In genomic region chr5:15904894-15905805, GRCh38 we compare ENCODE assay signal across 23 cellular contexts.
DNase-seq lines count a peak whose midpoint lies in the region; ATAC-seq and TF ChIP-seq lines count a peak whose summit lies in the region.
"Had no signal": no experiment of that assay in that cellular context is flagged by ENCODE, and none has a peak within 500 bp of the region (broad histone marks: within the 10 kb centered on the region; RNA-seq: fewer than 3 reads in every experiment).

No MANE protein-coding gene starts in this region.

- H3K4me1 ChIP-seq in right atrium auricular region (peaks cover 0 to 16% of the 10 kb centered on the region in 2 donors), left lung (no peaks in the 10 kb centered on the region), aorta (ENCODE audit: control insufficient read depth in 1 of 2, insufficient read depth in 2 of 2, low read length in 2 of 2) (peaks cover 0 to 3% of the 10 kb centered on the region in 2 donors), suprapubic skin (peaks cover 6% of the 10 kb centered on the region)
- no peaks in the 10 kb centered on the region for H3K4me1 ChIP-seq in CD8-positive, alpha-beta T cell (ENCODE audit: insufficient read depth, low read length)
- H3K4me1 ChIP-seq: breast epithelium, Caco-2 had no signal

- CTCF ChIA-PET in CD8-positive, alpha-beta T cell (lab: Charles Lee), result no interaction called here

- no peaks in the 10 kb centered on the region for H3K9me3 ChIP-seq in right atrium auricular region
- no peaks in the 10 kb centered on the region for H3K9me3 ChIP-seq in left lung
- H3K9me3 ChIP-seq in aorta (ENCODE audit: control insufficient read depth, low read length), result no peaks in the 10 kb centered on the region
- H3K9me3 ChIP-seq in suprapubic skin, result no peaks in the 10 kb centered on the region
- H3K9me3 ChIP-seq in CD8-positive, alpha-beta T cell (ENCODE audit: low read length), result no peaks in the 10 kb centered on the region
- H3K9me3 ChIP-seq: adrenal gland, breast epithelium, Caco-2, neutrophil, tibial nerve had no signal

- POLR2A ChIA-PET in CD8-positive, alpha-beta T cell (lab: Charles Lee), result no interaction called here

- no peaks in the 10 kb centered on the region for H3K9me3 Mint-ChIP-seq in CD8-positive, alpha-beta T cell

- DNase-seq in Right ventricle myocardium superior (no peak), right atrium auricular region (ENCODE audit: low spot score) (no peak), fibroblast of peridontal ligament (ENCODE audit: extremely low read depth) (peak; percentile 84), left lung (no peak), aorta (no peak), suprapubic skin (ENCODE audit: low spot score in 2 of 2) (no peak)
- no peak for DNase-seq in activated CD4-positive, alpha-beta T cell treated with anti-CD3 and anti-CD28 coated beads for 4 hours
- DNase-seq in CD8-positive, alpha-beta T cell, result no peak
- DNase-seq: activated gamma-delta T cell; Caco-2; GOT3; NCI-H1092 treated with DMSO at 0.1 percent for 48 hours; NCI-H524 treated with DMSO at 0.1 percent for 48 hours; stimulated activated CD4-positive, alpha-beta T cell treated with anti-CD3 and anti-CD28 coated beads, Interleukin-4, amount 100 ng/mL, for 4 hours; stimulated activated naive CD8-positive, alpha-beta T cell treated with anti-CD3 and anti-CD28 coated beads, Interleukin-15, Interleukin-2, amounts not matched to agents 100 U/mL and 50 U/mL, for 24 hours; T-helper 2 cell had no signal

- intact Hi-C loops in Right ventricle myocardium superior (cut with DNase I), result no loop called here
- intact Hi-C loops in left lung (cut with DNase I), result no loop called here
- intact Hi-C loops in aorta (cut with DNase I), result no loop called here
- intact Hi-C loops in CD8-positive, alpha-beta T cell (cut with DNase I, micrococcal nuclease), result no loop called here

- no peak for TF ChIP-seq EP300 in suprapubic skin (IDR thresholded peaks at IDR 0.05)

- TF ChIP-seq CTCF in right atrium auricular region (IDR thresholded peaks at IDR 0.05) (no peak), left lung (IDR thresholded peaks at IDR 0.05) (no peak), suprapubic skin (IDR thresholded peaks at IDR 0.05) (no peak)
- no peak for TF ChIP-seq CTCF in CD8-positive, alpha-beta T cell (IDR thresholded peaks at IDR 0.05)

- peak overlapping the region in 1 of 2 donors; percentile 19 for H3K27ac ChIP-seq in right atrium auricular region
- H3K27ac ChIP-seq in left lung, result peak overlapping the region; percentile 45 to 47
- H3K27ac ChIP-seq in aorta (ENCODE audit: low read depth in 1 of 2, low read length in 2 of 2), result no peak overlapping the region
- no peak overlapping the region for H3K27ac ChIP-seq in suprapubic skin
- no peak overlapping the region for H3K27ac ChIP-seq in CD8-positive, alpha-beta T cell (ENCODE audit: low read depth, low read length)
- H3K27ac ChIP-seq: HL-60, neutrophil, SK-N-MC had no signal

- no peaks in the 10 kb centered on the region for H3K27me3 ChIP-seq in right atrium auricular region
- H3K27me3 ChIP-seq in left lung, result no peaks in the 10 kb centered on the region
- H3K27me3 ChIP-seq in aorta (ENCODE audit: control insufficient read depth in 1 of 2, insufficient read depth in 2 of 2, low read length in 1 of 2), result no peaks in the 10 kb centered on the region
- no peaks in the 10 kb centered on the region for H3K27me3 ChIP-seq in suprapubic skin
- H3K27me3 ChIP-seq in CD8-positive, alpha-beta T cell (ENCODE audit: insufficient read depth, low read length), result no peaks in the 10 kb centered on the region
- H3K27me3 ChIP-seq: adrenal gland, breast epithelium, neutrophil, tibial nerve had no signal

- H3K36me3 Mint-ChIP-seq in CD8-positive, alpha-beta T cell, result no peaks in the 10 kb centered on the region

- H3K4me3 Mint-ChIP-seq in CD8-positive, alpha-beta T cell, result no peak overlapping the region
- H3K4me3 Mint-ChIP-seq: dendritic cell treated with granulocyte-macrophage colony-stimulating factor and Interleukin-4, amounts not matched to agents 40 ng/mL and 50 ng/mL, for 4 days had no signal

- no peak overlapping the region for H3K27ac Mint-ChIP-seq in CD8-positive, alpha-beta T cell
- H3K27ac Mint-ChIP-seq: dendritic cell treated with granulocyte-macrophage colony-stimulating factor and Interleukin-4, amounts not matched to agents 40 ng/mL and 50 ng/mL, for 4 days had no signal

- H3K4me3 ChIP-seq in right atrium auricular region, result no peak overlapping the region
- H3K4me3 ChIP-seq in left lung, result no peak overlapping the region
- no peak overlapping the region for H3K4me3 ChIP-seq in aorta (ENCODE audit: low read length in 2 of 2)
- no peak overlapping the region for H3K4me3 ChIP-seq in suprapubic skin
- no peak overlapping the region for H3K4me3 ChIP-seq in CD8-positive, alpha-beta T cell (ENCODE audit: low read depth, low read length)
- H3K4me3 ChIP-seq: adrenal gland, breast epithelium, SK-N-MC, tibial nerve had no signal

- H3K36me3 ChIP-seq in right atrium auricular region, result no peaks in the 10 kb centered on the region
- no peaks in the 10 kb centered on the region for H3K36me3 ChIP-seq in left lung
- H3K36me3 ChIP-seq in aorta (ENCODE audit: control insufficient read depth in 1 of 2, insufficient read depth in 2 of 2, low read length in 1 of 2), result no peaks in the 10 kb centered on the region
- no peaks in the 10 kb centered on the region for H3K36me3 ChIP-seq in suprapubic skin
- H3K36me3 ChIP-seq in CD8-positive, alpha-beta T cell (ENCODE audit: insufficient read depth, low read length), result no peaks in the 10 kb centered on the region
- H3K36me3 ChIP-seq: adrenal gland, breast epithelium, neutrophil, tibial nerve had no signal

- no peaks in the 10 kb centered on the region for H3K27me3 Mint-ChIP-seq in CD8-positive, alpha-beta T cell (ENCODE audit: low read depth)
- H3K27me3 Mint-ChIP-seq: dendritic cell treated with granulocyte-macrophage colony-stimulating factor and Interleukin-4, amounts not matched to agents 40 ng/mL and 50 ng/mL, for 4 days had no signal

- no peaks in the 10 kb centered on the region for H3K4me1 Mint-ChIP-seq in CD8-positive, alpha-beta T cell (ENCODE audit: low read depth)

- TF ChIP-seq POLR2A in suprapubic skin (IDR thresholded peaks at IDR 0.05), result no peak

- peak; percentile 79 for ATAC-seq in Right ventricle myocardium superior (ENCODE audit: poor library complexity)
- no peak for ATAC-seq in left lung
- ATAC-seq in aorta (ENCODE audit: low FRiP score), result peak; percentile 60
- no peak for ATAC-seq in CD8-positive, alpha-beta T cell
- ATAC-seq: stimulated activated naive CD8-positive, alpha-beta T cell treated with anti-CD3 and anti-CD28 coated beads, Interleukin-15, Interleukin-2, amounts not matched to agents 100 U/mL and 50 U/mL, for 24 hours had no signal

- WGBS in aorta, 2 donors, result 83 to 85% methylated on average over 3 of the region's 3 CpGs
- 74% methylated on average over 3 of the region's 3 CpGs for WGBS in suprapubic skin

Comparison
In these comparisons a context has a peak if more than half of its experiments do, and no peak if none do; other contexts are left out.
1. ATAC-seq: peak in Right ventricle myocardium superior (single experiment) and aorta (single experiment); none in left lung (single experiment) and CD8-positive, alpha-beta T cell (single experiment).
2. H3K27ac ChIP-seq: peak in left lung (2 of 2); none in aorta (0 of 2), suprapubic skin (single experiment) and CD8-positive, alpha-beta T cell (single experiment).